Comparison of ENCODE assay signal across 8 cellular contexts in genomic region chr19:16495982-16496612, GRCh38. TPM values are rescaled to one million over a fixed set of nuclear protein-coding genes. Genes with fewer than 3 reads are reported as not detected.
DNase-seq lines count a peak whose midpoint lies in the region; ATAC-seq lines count a peak whose summit lies in the region.

TSS of gene C19orf44 (plus strand) at chr19:16496394. CDS start at chr19:16500793, 4,399 bp downstream.
TSS of gene CALR3 (minus strand) at chr19:16496167. CDS start at chr19:16496129, 38 bp downstream.

- peaks cover 20% of the 10 kb centered on the region for H3K4me1 Mint-ChIP-seq in activated CD4-positive, alpha-beta T cell treated with anti-CD3 and anti-CD28 coated beads, Interleukin-2, amount 10 ng/mL, durations not matched to agents 7 days and 5 days

- CTCF ChIA-PET in activated CD4-positive, alpha-beta T cell treated with anti-CD3 and anti-CD28 coated beads, Interleukin-2, amount 10 ng/mL, durations not matched to agents 7 days and 5 days (lab: Charles Lee), result interaction anchor here (0.9 to 1.5 kb wide), 4 partner anchors 8 to 426 kb away, joined by 3 to 4 read pairs (median 3); no protein-coding TSS in a partner anchor

- peak within 1 kb of the TSS; percentile 95 for H3K4me3 Mint-ChIP-seq in activated CD4-positive, alpha-beta T cell treated with anti-CD3 and anti-CD28 coated beads, Interleukin-2, amount 10 ng/mL, durations not matched to agents 7 days and 5 days

- peak; percentile 99 for ATAC-seq in GM19351 (IDR thresholded peaks at IDR 0.05; ENCODE audit: unreplicated experiment)
- peak; percentile 92 for ATAC-seq in HG03520 (IDR thresholded peaks at IDR 0.05; ENCODE audit: unreplicated experiment)

- POLR2A ChIA-PET in activated CD4-positive, alpha-beta T cell treated with anti-CD3 and anti-CD28 coated beads, Interleukin-2, amount 10 ng/mL, durations not matched to agents 7 days and 5 days (lab: Charles Lee), result interaction anchor here (0.5 to 0.6 kb wide), 2 partner anchors 167 to 1010 kb away, joined by 3 to 5 read pairs; no protein-coding TSS in a partner anchor

- H3K27ac Mint-ChIP-seq in activated CD4-positive, alpha-beta T cell treated with anti-CD3 and anti-CD28 coated beads, Interleukin-2, amount 10 ng/mL, durations not matched to agents 7 days and 5 days, result peak within 1 kb of the TSS; percentile 87

- no peaks in the 10 kb centered on the region for H3K27me3 Mint-ChIP-seq in activated CD4-positive, alpha-beta T cell treated with anti-CD3 and anti-CD28 coated beads, Interleukin-2, amount 10 ng/mL, durations not matched to agents 7 days and 5 days

- peaks cover 2% of the 10 kb centered on the region for H3K36me3 Mint-ChIP-seq in activated CD4-positive, alpha-beta T cell treated with anti-CD3 and anti-CD28 coated beads, Interleukin-2, amount 10 ng/mL, durations not matched to agents 7 days and 5 days (ENCODE audit: low read depth)

- DNase-seq in C1 segment of cervical spinal cord (lab: John Stamatoyannopoulos, UW) (peak; percentile 69 to 99 (median 97)), NCI-H526 treated with DMSO at 0.1 percent for 48 hours (lab: John Stamatoyannopoulos, UW) (peak; percentile 93), cortex of kidney (lab: John Stamatoyannopoulos, UW) (peak; percentile 94), left kidney (ENCODE audit: low read depth, low spot score) (peak; percentile 100)
- DNase-seq in activated CD4-positive, alpha-beta T cell treated with anti-CD3 and anti-CD28 coated beads, Interleukin-2, amount 10 ng/mL, durations not matched to agents 7 days and 5 days, result peak; percentile 98
- DNase-seq in stimulated activated CD4-positive, alpha-beta T cell treated with anti-CD3 and anti-CD28 coated beads, Interleukin-1b, Interleukin-23, amount 100 ng/mL, for 48 hours, result peak; percentile 98

- no peaks in the 10 kb centered on the region for H3K9me3 Mint-ChIP-seq in activated CD4-positive, alpha-beta T cell treated with anti-CD3 and anti-CD28 coated beads, Interleukin-2, amount 10 ng/mL, durations not matched to agents 7 days and 5 days

RNA-seq across cellular contexts. Expression of gene C19orf44, which starts in this region (rescaled TPM):
- 1 to 10 TPM; 3.1 to 3.9 TPM for total RNA-seq in activated CD4-positive, alpha-beta T cell treated with anti-CD3 and anti-CD28 coated beads, Interleukin-2, amount 10 ng/mL, durations not matched to agents 7 days and 5 days

RNA-seq across cellular contexts. Expression of gene CALR3, which starts in this region (rescaled TPM):
- not detected for total RNA-seq in activated CD4-positive, alpha-beta T cell treated with anti-CD3 and anti-CD28 coated beads, Interleukin-2, amount 10 ng/mL, durations not matched to agents 7 days and 5 days

Comparison
In these comparisons a context has a peak if more than half of its experiments do, and no peak if none do; other contexts are left out.
1. Peak in every context shown above with its lines: DNase-seq and ATAC-seq.